In the genomic region with DNA sequence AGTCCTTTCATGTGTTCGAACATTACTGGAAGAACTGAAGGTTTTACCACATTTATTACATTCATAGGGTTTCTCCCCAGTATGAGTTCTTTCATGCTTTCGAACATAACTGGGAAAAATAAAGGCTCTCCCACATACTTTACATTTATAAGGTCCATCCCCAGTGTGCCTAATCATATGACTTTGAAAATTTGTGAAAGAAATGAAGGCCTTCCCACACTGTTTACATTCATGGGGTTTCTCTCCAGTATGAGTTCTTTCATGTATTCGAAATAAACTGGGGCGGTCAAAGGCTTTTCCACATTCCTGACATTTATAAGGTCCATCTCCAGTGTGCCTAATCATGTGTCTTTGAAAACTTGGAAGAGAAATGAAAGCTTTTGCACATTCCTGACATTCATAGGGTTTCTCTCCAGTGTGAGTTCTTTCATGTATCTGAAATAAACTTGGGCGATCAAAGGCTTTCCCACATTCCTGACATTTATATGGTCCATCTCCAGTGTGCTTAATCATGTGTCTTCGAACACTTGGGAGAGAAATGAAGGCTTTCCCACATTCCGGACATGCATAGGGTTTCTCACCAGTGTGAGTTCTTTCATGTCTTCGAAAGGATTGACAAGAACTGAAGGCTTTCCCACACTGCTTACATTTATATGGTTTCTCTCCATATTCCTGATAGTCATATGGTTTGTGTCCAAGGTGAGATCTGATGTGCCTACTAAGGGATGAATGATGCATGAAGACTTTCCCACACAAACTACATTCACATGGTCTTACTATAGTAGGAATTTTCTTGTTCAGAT, we compare ENCODE assay signal across 11 cellular contexts. TPM values are rescaled to one million over a fixed set of nuclear protein-coding genes. Genes with fewer than 3 reads are reported as not detected.
DNase-seq lines count a peak whose midpoint lies in the region; ATAC-seq, FAIRE-seq and TF ChIP-seq lines count a peak whose summit lies in the region.
"Had no signal": no experiment of that assay in that cellular context is flagged by ENCODE, and none has a peak within 500 bp of the region (broad histone marks: within the 10 kb centered on the region; RNA-seq: fewer than 3 reads in every experiment).

No MANE protein-coding gene starts in this region.

- H3K27me3 ChIP-seq in Panc1 (ENCODE audit: control insufficient read depth, insufficient read depth, low read length) = no peaks in the 10 kb centered on the region
- no peaks in the 10 kb centered on the region for H3K27me3 ChIP-seq in smooth muscle cell (ENCODE audit: low read depth)

- H3K4me1 ChIP-seq in Panc1 (ENCODE audit: control insufficient read depth, insufficient read depth, low read length) (no peaks in the 10 kb centered on the region), smooth muscle cell (ENCODE audit: low read depth) (no peaks in the 10 kb centered on the region)

- no peaks in the 10 kb centered on the region for H3K4me1 Mint-ChIP-seq in activated T-cell treated with anti-CD3 and anti-CD28 coated beads, Interleukin-2, amount 50 U/mL, for 72 hours (ENCODE audit: low read depth)
- H3K4me1 Mint-ChIP-seq in activated T-cell treated with anti-CD3 and anti-CD28 coated beads, Interleukin-2, amount 50 U/mL, for 24 hours (ENCODE audit: low read depth) = no peaks in the 10 kb centered on the region

- H3K36me3 ChIP-seq in Panc1 (ENCODE audit: control insufficient read depth, insufficient read depth, low read length) (peaks cover 5% of the 10 kb centered on the region), smooth muscle cell (ENCODE audit: low read depth) (peaks cover 82% of the 10 kb centered on the region)

- no peak for TF ChIP-seq CTCF in Panc1 (IDR thresholded peaks at IDR 0.05)
- no peak for TF ChIP-seq CTCF in fibroblast of pulmonary artery (IDR thresholded peaks at IDR 0.05; ENCODE audit: low read length, missing control alignments)
- TF ChIP-seq CTCF in smooth muscle cell (IDR thresholded peaks at IDR 0.05; ENCODE audit: borderline replicate concordance, insufficient read depth, poor library complexity, severe bottlenecking) = no peak

- intact Hi-C loops in Panc1 (cut with micrococcal nuclease; ENCODE audit: unreplicated experiment) = no loop called here

- no peak for ATAC-seq in activated T-cell treated with anti-CD3 and anti-CD28 coated beads, Interleukin-2, amount 50 U/mL, for 72 hours (replicated peaks in 1 of 2)
- no peak for ATAC-seq in Panc1
- no peak for ATAC-seq in HG02571 (IDR thresholded peaks at IDR 0.05; ENCODE audit: unreplicated experiment)
- ATAC-seq in GM18517 (IDR thresholded peaks at IDR 0.05; ENCODE audit: unreplicated experiment) = no peak

- H3K27ac ChIP-seq in Panc1 (ENCODE audit: low read length) (no peak overlapping the region), smooth muscle cell (ENCODE audit: low read depth) (no peak overlapping the region)

- FAIRE-seq in urothelium cell line (lab: Jason Lieb, UNC) = no peak

- no peak overlapping the region for H3K4me2 ChIP-seq in smooth muscle cell

- H3K27ac Mint-ChIP-seq in activated T-cell treated with anti-CD3 and anti-CD28 coated beads, Interleukin-2, amount 50 U/mL, for 72 hours = peak overlapping the region; percentile 89
- no peak overlapping the region for H3K27ac Mint-ChIP-seq in activated T-cell treated with anti-CD3 and anti-CD28 coated beads, Interleukin-2, amount 50 U/mL, for 24 hours

- H3F3A ChIP-seq in smooth muscle cell (ENCODE audit: low read depth) = peaks cover 17% of the 10 kb centered on the region

- BruUV-seq in Panc1 (replicated peaks; lab: Mats Ljungman, UMichigan) = TSS peak; percentile 39

- in situ Hi-C loops in Panc1 (cut with HindIII; ENCODE audit: low pct_unique_long_range_greater_than_20kb, low sequenced_read_pairs) = no loop called here

- H3K9ac ChIP-seq in smooth muscle cell (ENCODE audit: low read depth) = no peak overlapping the region

- no peak overlapping the region for H2AFZ ChIP-seq in smooth muscle cell (ENCODE audit: low read depth)

- H3K79me2 ChIP-seq in smooth muscle cell (ENCODE audit: low read depth) = peaks cover 20% of the 10 kb centered on the region

- peaks cover 75% of the 10 kb centered on the region for H3K9me3 ChIP-seq in Panc1 (ENCODE audit: control insufficient read depth, insufficient read depth, low read depth, low read length)
- H3K9me3 ChIP-seq in smooth muscle cell (replicated peaks; ENCODE audit: low read depth) = peaks cover 94% of the 10 kb centered on the region

- no peak overlapping the region for H3K4me3 Mint-ChIP-seq in activated T-cell treated with anti-CD3 and anti-CD28 coated beads, Interleukin-2, amount 50 U/mL, for 72 hours
- no peak overlapping the region for H3K4me3 Mint-ChIP-seq in activated T-cell treated with anti-CD3 and anti-CD28 coated beads, Interleukin-2, amount 50 U/mL, for 24 hours
- H3K4me3 Mint-ChIP-seq: CD8-positive, alpha-beta memory T cell had no signal

- H3K9me3 Mint-ChIP-seq in activated T-cell treated with anti-CD3 and anti-CD28 coated beads, Interleukin-2, amount 50 U/mL, for 72 hours = peaks cover 18 to 43% of the 10 kb centered on the region in 2 donors
- peaks cover 72% of the 10 kb centered on the region for H3K9me3 Mint-ChIP-seq in activated T-cell treated with anti-CD3 and anti-CD28 coated beads, Interleukin-2, amount 50 U/mL, for 24 hours

- 96% methylated on average over 8 of the region's 8 CpGs for WGBS in smooth muscle cell (ENCODE audit: low lambda C conversion rate)

- H3K4me3 ChIP-seq in Panc1 (ENCODE audit: low read depth in 2 of 2, low read length in 2 of 2) = no peak overlapping the region
- H3K4me3 ChIP-seq in fibroblast of pulmonary artery (replicated peaks; ENCODE audit: low read depth, low read length) = no peak overlapping the region
- H3K4me3 ChIP-seq in smooth muscle cell = peak overlapping the region; percentile 22

- no peak for DNase-seq in activated T-cell treated with anti-CD3 and anti-CD28 coated beads, Interleukin-2, amount 50 U/mL, for 72 hours
- DNase-seq in activated T-cell treated with anti-CD3 and anti-CD28 coated beads, Interleukin-2, amount 50 U/mL, for 24 hours = no peak
- DNase-seq in Panc1 (ENCODE audit: low read depth, low spot score) = no peak
- DNase-seq in fibroblast of pulmonary artery (ENCODE audit: low read depth) = peak; percentile 55
- no peak for DNase-seq in smooth muscle cell (lab: John Stamatoyannopoulos, UW; ENCODE audit: unreplicated experiment)
- no peak for DNase-seq in urothelium cell line (ENCODE audit: low spot score)
- DNase-seq: activated CD4-positive, alpha-beta T cell treated with anti-CD3 and anti-CD28 coated beads, Interleukin-2, amount 50 U/mL, for 48 hours; caudate nucleus had no signal

- H3K36me3 Mint-ChIP-seq in activated T-cell treated with anti-CD3 and anti-CD28 coated beads, Interleukin-2, amount 50 U/mL, for 72 hours (ENCODE audit: insufficient read depth in 2 of 2) = peaks cover 59 to 83% of the 10 kb centered on the region in 2 donors
- H3K36me3 Mint-ChIP-seq in activated T-cell treated with anti-CD3 and anti-CD28 coated beads, Interleukin-2, amount 50 U/mL, for 24 hours (ENCODE audit: low read depth) = peaks cover 93% of the 10 kb centered on the region

- no peaks in the 10 kb centered on the region for H4K20me1 ChIP-seq in smooth muscle cell (ENCODE audit: low read depth)

- H3K27me3 Mint-ChIP-seq in activated T-cell treated with anti-CD3 and anti-CD28 coated beads, Interleukin-2, amount 50 U/mL, for 72 hours (ENCODE audit: low read depth) = no peaks in the 10 kb centered on the region
- no peaks in the 10 kb centered on the region for H3K27me3 Mint-ChIP-seq in activated T-cell treated with anti-CD3 and anti-CD28 coated beads, Interleukin-2, amount 50 U/mL, for 24 hours
- H3K27me3 Mint-ChIP-seq: CD8-positive, alpha-beta memory T cell had no signal

- CTCF ChIA-PET in Panc1 (lab: Charles Lee) = no interaction called here

- POLR2A ChIA-PET in Panc1 (lab: Charles Lee) = no interaction called here

RNA-seq across cellular contexts. Expression of a gene that starts 24.0 kb away (rescaled TPM):
- 1 to 10 TPM; 6.9 to 9.0 TPM for total RNA-seq in activated T-cell treated with anti-CD3 and anti-CD28 coated beads, Interleukin-2, amount 50 U/mL, for 72 hours
- total RNA-seq in Panc1 (2021; ENCODE audit: unreplicated experiment) = 5.7 TPM
- polyA plus RNA-seq in Panc1 (2012; ENCODE audit: insufficient read length) = 2.5 TPM
- 6.5 and 6.9 TPM in 2 replicates for total RNA-seq in smooth muscle cell
- 2.8 and 3.6 TPM in 2 replicates for polyA plus RNA-seq in smooth muscle cell

RNA-seq across cellular contexts. Expression of a gene that starts 42.6 kb away (rescaled TPM):
- total RNA-seq in activated T-cell treated with anti-CD3 and anti-CD28 coated beads, Interleukin-2, amount 50 U/mL, for 72 hours = 1 to 10 TPM; 3.6 to 4.8 TPM
- 4.0 TPM for total RNA-seq in Panc1 (2021; ENCODE audit: unreplicated experiment)
- 0.50 TPM for polyA plus RNA-seq in Panc1 (2012; ENCODE audit: insufficient read length)
- 1.2 and 4.0 TPM in 2 replicates for total RNA-seq in smooth muscle cell
- polyA plus RNA-seq in smooth muscle cell = 0.29 and 1.4 TPM in 2 replicates
